In genomic region chr2:172513935-172514586, GRCh38 we compare ENCODE assay signal across 1 cellular context.
TF ChIP-seq lines count a peak whose summit lies in the region.

No MANE protein-coding gene starts in this region.

TF ChIP-seq in K562, 482 proteins besides CTCF, POLR2A, EP300 and RAD21 (continued from another document and continues in another):
- no peak for TF ChIP-seq RNF219 (CRISPR knock-in tag; IDR thresholded peaks at IDR 0.05)
- no peak for TF ChIP-seq POU5F1 (IDR thresholded peaks at IDR 0.05; ENCODE audit: borderline replicate concordance, low read depth, low read length, partially characterized antibody)
- no peak for TF ChIP-seq ILF3 (IDR thresholded peaks at IDR 0.05; ENCODE audit: borderline replicate concordance)
- TF ChIP-seq MAFF (IDR thresholded peaks at IDR 0.05; ENCODE audit: low read length): no peak
- TF ChIP-seq MCM5 (IDR thresholded peaks at IDR 0.05; ENCODE audit: low read depth): no peak
- peak; percentile 69; the same call in 1 of the 2 replicates for TF ChIP-seq CTBP1 (IDR thresholded peaks at IDR 0.05; ENCODE audit: borderline replicate concordance)
- TF ChIP-seq ARHGAP35 (IDR thresholded peaks at IDR 0.05; ENCODE audit: partially characterized antibody): no peak
- no peak for TF ChIP-seq NR2F6 (CRISPR knock-in tag; IDR thresholded peaks at IDR 0.05)
- TF ChIP-seq ZFP36 (IDR thresholded peaks at IDR 0.05; ENCODE audit: low read depth, low read length, partially characterized antibody): peak; percentile 30
- no peak for TF ChIP-seq RFX5 (IDR thresholded peaks at IDR 0.05; ENCODE audit: low read depth, low read length)
- no peak for TF ChIP-seq ZNF175 (CRISPR knock-in tag; IDR thresholded peaks at IDR 0.05; ENCODE audit: low read depth)
- no peak for TF ChIP-seq FOXP1 (CRISPR knock-in tag; IDR thresholded peaks at IDR 0.05)
- no peak for TF ChIP-seq ZNF224 (CRISPR knock-in tag; IDR thresholded peaks at IDR 0.05)
- TF ChIP-seq MGA (IDR thresholded peaks at IDR 0.05): no peak
- peak; percentile 66 for TF ChIP-seq TCF3 (CRISPR knock-in tag; IDR thresholded peaks at IDR 0.05)
- no peak for TF ChIP-seq BMI1 (IDR thresholded peaks at IDR 0.05; ENCODE audit: low read length)
- TF ChIP-seq CHCHD3 (CRISPR knock-in tag; IDR thresholded peaks at IDR 0.05): no peak
- peak; percentile 72; the same call in 1 of the 2 replicates for TF ChIP-seq SMARCE1 (IDR thresholded peaks at IDR 0.05)
- peak; percentile 27; the same call in 1 of the 2 replicates for TF ChIP-seq NBN (IDR thresholded peaks at IDR 0.05; ENCODE audit: low read depth)
- no peak for TF ChIP-seq ZBTB49 (CRISPR knock-in tag; IDR thresholded peaks at IDR 0.05; ENCODE audit: borderline replicate concordance)
- peak; percentile 75 for TF ChIP-seq ARID1B (IDR thresholded peaks at IDR 0.05)
- TF ChIP-seq PHF8 (IDR thresholded peaks at IDR 0.05; ENCODE audit: borderline replicate concordance, low read length): peak; percentile 16; the same call in 1 of the 2 replicates
- peak in 1 of 2 experiments; percentile 73; a peak in 2 of 4 replicates for TF ChIP-seq TRIM24 (IDR thresholded peaks at IDR 0.05)
- no peak for TF ChIP-seq ZNF282 (CRISPR knock-in tag; IDR thresholded peaks at IDR 0.05)
- TF ChIP-seq DACH1 (IDR thresholded peaks at IDR 0.05; ENCODE audit: partially characterized antibody): no peak
- no peak for TF ChIP-seq SFPQ (IDR thresholded peaks at IDR 0.05; ENCODE audit: low read depth, low read length)
- no peak for TF ChIP-seq ZNF407 (IDR thresholded peaks at IDR 0.05; ENCODE audit: low read depth)
- TF ChIP-seq MXD1 (CRISPR knock-in tag; IDR thresholded peaks at IDR 0.05; ENCODE audit: borderline replicate concordance, poor library complexity, severe bottlenecking): no peak
- TF ChIP-seq NRF1 (conservative IDR thresholded peaks at IDR 0.05 in 1 of 2, IDR thresholded peaks at IDR 0.05 in 1 of 2): no peak
